Comparison of ENCODE assay signal across 20 cellular contexts in the genomic region with DNA sequence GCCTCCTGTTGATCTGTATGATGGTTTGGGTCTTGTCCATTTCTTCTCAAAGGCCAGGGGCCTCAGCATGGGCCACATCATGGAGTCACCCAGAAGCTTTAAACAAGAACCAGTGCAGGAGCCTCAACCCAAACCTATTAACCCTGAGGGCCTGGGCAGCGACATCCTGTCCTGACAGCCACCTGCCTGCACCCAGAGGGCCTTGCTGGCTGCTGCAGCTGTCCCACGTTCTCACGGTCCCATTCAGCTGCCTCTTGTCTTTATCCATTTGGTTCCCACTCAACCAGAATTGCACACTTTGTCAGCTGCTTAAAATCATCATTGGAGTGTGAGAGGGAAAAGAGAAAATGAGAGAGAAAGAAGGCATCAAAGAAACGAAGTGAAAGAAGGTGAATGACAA. TPM values are rescaled to one million over a fixed set of nuclear protein-coding genes. Genes with fewer than 3 reads are reported as not detected.
DNase-seq lines count a peak whose midpoint lies in the region; ATAC-seq and TF ChIP-seq lines count a peak whose summit lies in the region.
"Had no signal": no experiment of that assay in that cellular context is flagged by ENCODE, and none has a peak within 500 bp of the region (broad histone marks: within the 10 kb centered on the region; RNA-seq: fewer than 3 reads in every experiment).

No MANE protein-coding gene starts in this region.

- H3K4me1 ChIP-seq in BLaER1 (peaks cover 97% of the 10 kb centered on the region), endodermal cell (ENCODE audit: control insufficient read depth, insufficient read depth, low read length) (no peaks in the 10 kb centered on the region), breast epithelium (no peaks in the 10 kb centered on the region), left lung (no peaks in the 10 kb centered on the region)
- H3K4me1 ChIP-seq: A549, SJSA1 had no signal

- H3K9me3 Mint-ChIP-seq in endodermal cell, result no peaks in the 10 kb centered on the region

- intact Hi-C loops in breast epithelium (cut with DNase I; ENCODE audit: low total_unique reads), result no loop called here
- intact Hi-C loops in left lung (cut with DNase I), result no loop called here

- H4K20me1 ChIP-seq in BLaER1, result no peaks in the 10 kb centered on the region

- no peaks in the 10 kb centered on the region for H3K4me1 Mint-ChIP-seq in endodermal cell

- peaks cover 4% of the 10 kb centered on the region for H3K27me3 Mint-ChIP-seq in endodermal cell (ENCODE audit: insufficient read depth)

- H3K27ac ChIP-seq in BLaER1, result 0 out of 2 replicates have a peak overlapping the region, but pooled peaks have one; percentile 4
- H3K27ac ChIP-seq in endodermal cell (ENCODE audit: low read depth, low read length), result no peak overlapping the region
- H3K27ac ChIP-seq in breast epithelium, result no peak overlapping the region
- no peak overlapping the region for H3K27ac ChIP-seq in left lung
- H3K27ac ChIP-seq: A549, KMS-11, SJSA1 had no signal

- H3K27me3 ChIP-seq in BLaER1 (no peaks in the 10 kb centered on the region), endodermal cell (ENCODE audit: control insufficient read depth, insufficient read depth, low read length, poor library complexity, severe bottlenecking) (no peaks in the 10 kb centered on the region), breast epithelium (peaks cover 0 to 43% of the 10 kb centered on the region in 2 donors), left lung (peaks cover 0 to 56% of the 10 kb centered on the region in 2 donors)
- H3K27me3 ChIP-seq: SJSA1 had no signal

- ATAC-seq in GM18867 (IDR thresholded peaks at IDR 0.05; ENCODE audit: unreplicated experiment) (peak; percentile 5), left lung (no peak)
- ATAC-seq: A549, HepG2 had no signal

- H3K4me3 ChIP-seq in BLaER1 (no peak overlapping the region), endodermal cell (ENCODE audit: low read length) (no peak overlapping the region), breast epithelium (no peak overlapping the region), left lung (no peak overlapping the region)
- H3K4me3 ChIP-seq: A549, SJSA1 had no signal

- H3K4me2 ChIP-seq in BLaER1, result peak overlapping the region; percentile 74
- H3K4me2 ChIP-seq: A549, KMS-11 had no signal

- H3K36me3 Mint-ChIP-seq in endodermal cell (ENCODE audit: low read depth), result no peaks in the 10 kb centered on the region

- no peak overlapping the region for H3K9ac ChIP-seq in BLaER1
- H3K9ac ChIP-seq in endodermal cell (ENCODE audit: extremely low read depth, low read length, poor library complexity, severe bottlenecking), result no peak overlapping the region
- H3K9ac ChIP-seq: KMS-11 had no signal

- TF ChIP-seq CTCF in endodermal cell (conservative IDR thresholded peaks at IDR 0.05) (no peak), breast epithelium (IDR thresholded peaks at IDR 0.05) (no peak), left lung (IDR thresholded peaks at IDR 0.05) (no peak)

- no peak overlapping the region for H3K4me3 Mint-ChIP-seq in endodermal cell

- 56 to 75% methylated on average over 1 to 4 of the region's 4 CpGs for WGBS in endodermal cell (ENCODE audit: insufficient coverage in 1 of 2, insufficient read length in 1 of 2), 2 experiments

- H3K9me3 ChIP-seq in BLaER1 (no peaks in the 10 kb centered on the region), endodermal cell (ENCODE audit: control insufficient read depth, low read length) (no peaks in the 10 kb centered on the region), breast epithelium (no peaks in the 10 kb centered on the region), left lung (no peaks in the 10 kb centered on the region)
- H3K9me3 ChIP-seq: A549, SJSA1 had no signal

- peak; percentile 23 for DNase-seq in NCI-H146 (lab: John Stamatoyannopoulos, UW)
- DNase-seq in NCI-H146 treated with DMSO at 0.1 percent for 48 hours (lab: John Stamatoyannopoulos, UW; ENCODE audit: unreplicated experiment), result no peak
- peak; percentile 35 for DNase-seq in endodermal cell
- DNase-seq in breast epithelium (ENCODE audit: low spot score in 2 of 2), result no peak
- DNase-seq in left lung, result no peak
- DNase-seq in NCI-H2081 (lab: John Stamatoyannopoulos, UW), result no peak
- DNase-seq: Calu3, HCEC 1CT, MM.1S, NCI-H1436, NCI-H2107, RPMI8226, SW 1271 had no signal

- no peak overlapping the region for H3K27ac Mint-ChIP-seq in endodermal cell

- TF ChIP-seq POLR2A in breast epithelium (IDR thresholded peaks at IDR 0.05), result no peak

- no peaks in the 10 kb centered on the region for H3K36me3 ChIP-seq in BLaER1
- H3K36me3 ChIP-seq in endodermal cell (ENCODE audit: control insufficient read depth, insufficient read depth, low read length), result no peaks in the 10 kb centered on the region
- H3K36me3 ChIP-seq in breast epithelium, result no peaks in the 10 kb centered on the region
- H3K36me3 ChIP-seq in left lung, result no peaks in the 10 kb centered on the region
- H3K36me3 ChIP-seq: SJSA1 had no signal

RNA-seq across cellular contexts. Expression of gene C4orf50, which starts 21.6 kb away (rescaled TPM):
- total RNA-seq in endodermal cell, result 1 to 10 TPM in 1 of 2 donors, under 1 TPM in 1; 0.84 to 1.6 TPM
- 0.11 TPM for polyA plus RNA-seq in endodermal cell (2013, experiment 1 of 2)
- polyA plus RNA-seq in endodermal cell (2013, experiment 2 of 2), result 0.17 TPM
- total RNA-seq in breast epithelium, result under 1 TPM in 2 of 3 donors, not detected in 1; under 0.01 TPM
- under 1 TPM; 0.03 to 0.10 TPM for total RNA-seq in left lung
- total RNA-seq: Calu3, HepG2, NCI-H460, SJSA1 had no signal
- polyA plus RNA-seq: A549, HepG2 had no signal

Comparison
In these comparisons a context has a peak if more than half of its experiments do, and no peak if none do; other contexts are left out.
1. DNase-seq: peak in NCI-H146 (single experiment) and endodermal cell (single experiment); none in NCI-H146 treated with DMSO at 0.1 percent for 48 hours (single experiment), breast epithelium (0 of 2), left lung (0 of 2) and NCI-H2081 (0 of 2).